In genomic region chr12:94839347-94839746, GRCh38 we compare ENCODE assay signal across 17 cellular contexts.
DNase-seq lines count a peak whose midpoint lies in the region; ATAC-seq lines count a peak whose summit lies in the region.
"Had no signal": no experiment of that assay in that cellular context is flagged by ENCODE, and none has a peak within 500 bp of the region (broad histone marks: within the 10 kb centered on the region; RNA-seq: fewer than 3 reads in every experiment).

No MANE protein-coding gene starts in this region.

- no peaks in the 10 kb centered on the region for H3K9me3 ChIP-seq in MG63
- H3K9me3 ChIP-seq: lower lobe of right lung, uterus had no signal

- no peak for DNase-seq in NCI-H1105 treated with DMSO at 0.1 percent for 48 hours (lab: John Stamatoyannopoulos, UW)
- DNase-seq in MG63, result no peak
- DNase-seq in medulla oblongata (ENCODE audit: extremely low spot score), result no peak
- DNase-seq in OCI-M2 (lab: John Stamatoyannopoulos, UW; ENCODE audit: unreplicated experiment), result no peak
- DNase-seq: activated CD4-positive, alpha-beta T cell treated with anti-CD3 and anti-CD28 coated beads, Interleukin-2, amount 10 ng/mL, durations not matched to agents 7 days and 5 days; activated effector memory CD4-positive, alpha-beta T cell treated with Interleukin-2 at 50 U/mL for 16 hours; DMS 273 treated with DMSO at 0.1 percent for 48 hours; lower lobe of right lung; NCI-H2171 treated with DMSO at 0.1 percent for 48 hours; PC-3; spleen; T-cell; uterus had no signal

- H3K27me3 ChIP-seq in MG63, result no peaks in the 10 kb centered on the region
- H3K27me3 ChIP-seq: spleen, uterus had no signal

- no peak overlapping the region for H3K4me3 ChIP-seq in MG63
- H3K4me3 ChIP-seq: lower lobe of right lung, spleen, uterus had no signal

- ATAC-seq in GM18498 (IDR thresholded peaks at IDR 0.05; ENCODE audit: unreplicated experiment), result peak; percentile 89
- peak; percentile 86 for ATAC-seq in GM19397 (IDR thresholded peaks at IDR 0.05; ENCODE audit: unreplicated experiment)
- peak; percentile 89 for ATAC-seq in HG02678 (IDR thresholded peaks at IDR 0.05; ENCODE audit: unreplicated experiment)
- peak; percentile 72 for ATAC-seq in HG03354 (IDR thresholded peaks at IDR 0.05; ENCODE audit: poor library complexity, severe bottlenecking, unreplicated experiment)
- ATAC-seq: lower lobe of right lung, PC-3, T-cell had no signal

- no peaks in the 10 kb centered on the region for H3K36me3 ChIP-seq in MG63
- H3K36me3 ChIP-seq: lower lobe of right lung, spleen, uterus had no signal
